ENCODE assay signal across 8 cellular contexts in genomic region chr15:81410318-81410753, GRCh38. TPM values are rescaled to one million over a fixed set of nuclear protein-coding genes. Genes with fewer than 3 reads are reported as not detected.
DNase-seq lines count a peak whose midpoint lies in the region; ATAC-seq and TF ChIP-seq lines count a peak whose summit lies in the region.

No MANE protein-coding gene starts in this region.

- WGBS in ovary, 3 donors, result 0 to 4% (median 1%) methylated on average over 4 of the region's 4 CpGs

- no peak overlapping the region for H3K4me3 ChIP-seq in CD4-positive, alpha-beta memory T cell (ENCODE audit: low read length in 2 of 2)
- no peak overlapping the region for H3K4me3 ChIP-seq in GM23338
- no peak overlapping the region for H3K4me3 ChIP-seq in ovary

- CTCF ChIA-PET in CD4-positive, alpha-beta memory T cell (lab: Charles Lee; ENCODE audit: partially characterized antibody), result interaction anchor here (0.8 to 5.4 kb wide), 16 partner anchors 9 to 786 kb away, joined by 3 to 50 read pairs (median 4); no protein-coding TSS in a partner anchor
- CTCF ChIA-PET in activated CD8-positive, alpha-beta T cell treated with anti-CD3 and anti-CD28 coated beads, Interleukin-2, amount 10 ng/mL, durations not matched to agents 7 days and 5 days (lab: Charles Lee), result interaction anchor here (0.7 to 2.4 kb wide), 14 partner anchors 10 to 698 kb away, joined by 3 to 21 read pairs (median 5); no protein-coding TSS in a partner anchor

- peak overlapping the region in 1 of 7 donors; percentile 65 for H3K27ac Mint-ChIP-seq in CD4-positive, alpha-beta memory T cell
- no peak overlapping the region for H3K27ac Mint-ChIP-seq in GM23338
- no peak overlapping the region for H3K27ac Mint-ChIP-seq in activated CD8-positive, alpha-beta T cell treated with anti-CD3 and anti-CD28 coated beads, Interleukin-2, amount 10 ng/mL, durations not matched to agents 7 days and 5 days

- DNase-seq in CD4-positive, alpha-beta memory T cell, result peak; percentile 38 to 61 (median 53)
- DNase-seq in GM23338 (ENCODE audit: low spot score) (peak; percentile 90), NCI-H2196 (lab: John Stamatoyannopoulos, UW; ENCODE audit: unreplicated experiment) (peak; percentile 59), glomerular endothelial cell (ENCODE audit: extremely low read depth, low read depth, low spot score) (peak; percentile 41), ovary (peak in 4 of 5 donors; percentile 21 to 64 (median 34))
- DNase-seq in activated CD8-positive, alpha-beta T cell treated with anti-CD3 and anti-CD28 coated beads, Interleukin-2, amount 10 ng/mL, durations not matched to agents 7 days and 5 days, result peak; percentile 49

- peaks cover 0 to 13% (median 11%) of the 10 kb centered on the region in 4 donors for H3K4me1 Mint-ChIP-seq in CD4-positive, alpha-beta memory T cell
- peaks cover 4% of the 10 kb centered on the region for H3K4me1 Mint-ChIP-seq in GM23338
- peaks cover 9% of the 10 kb centered on the region for H3K4me1 Mint-ChIP-seq in activated CD8-positive, alpha-beta T cell treated with anti-CD3 and anti-CD28 coated beads, Interleukin-2, amount 10 ng/mL, durations not matched to agents 7 days and 5 days (ENCODE audit: low read depth)

- H3K4me2 ChIP-seq in GM23338, result no peak overlapping the region

- POLR2A ChIA-PET in CD4-positive, alpha-beta memory T cell (lab: Charles Lee; ENCODE audit: partially characterized antibody), result no interaction called here
- POLR2A ChIA-PET in activated CD8-positive, alpha-beta T cell treated with anti-CD3 and anti-CD28 coated beads, Interleukin-2, amount 10 ng/mL, durations not matched to agents 7 days and 5 days (lab: Charles Lee), result no interaction called here

- H2AFZ ChIP-seq in GM23338, result no peak overlapping the region

- no peak for TF ChIP-seq POLR2A in ovary (IDR thresholded peaks at IDR 0.05)
- TF ChIP-seq POLR2A in GM18505 (IDR thresholded peaks at IDR 0.05; ENCODE audit: borderline replicate concordance, extremely low read depth, insufficient read depth, insufficient read length), result no peak

- H3K27me3 Mint-ChIP-seq in CD4-positive, alpha-beta memory T cell, result peaks cover 10 to 24% of the 10 kb centered on the region in 2 donors
- peaks cover 2% of the 10 kb centered on the region for H3K27me3 Mint-ChIP-seq in GM23338 (ENCODE audit: insufficient read depth, low read depth, poor library complexity)
- peaks cover 16% of the 10 kb centered on the region for H3K27me3 Mint-ChIP-seq in activated CD8-positive, alpha-beta T cell treated with anti-CD3 and anti-CD28 coated beads, Interleukin-2, amount 10 ng/mL, durations not matched to agents 7 days and 5 days (ENCODE audit: low read depth)

- H3K36me3 ChIP-seq in CD4-positive, alpha-beta memory T cell (ENCODE audit: insufficient read depth, low read length), result no peaks in the 10 kb centered on the region
- H3K36me3 ChIP-seq in GM23338 (ENCODE audit: insufficient read depth) (no peaks in the 10 kb centered on the region), ovary (no peaks in the 10 kb centered on the region)

- peak; percentile 95 for ATAC-seq in GM23338
- peak; percentile 65 for ATAC-seq in activated CD8-positive, alpha-beta T cell treated with anti-CD3 and anti-CD28 coated beads, Interleukin-2, amount 10 ng/mL, durations not matched to agents 7 days and 5 days
- no peak for ATAC-seq in GM18505 (IDR thresholded peaks at IDR 0.05; ENCODE audit: unreplicated experiment)
- no peak for ATAC-seq in GM19467 (IDR thresholded peaks at IDR 0.05; ENCODE audit: unreplicated experiment)

- H3K79me2 ChIP-seq in GM23338 (replicated peaks; ENCODE audit: insufficient read depth), result no peaks in the 10 kb centered on the region

- intact Hi-C loops in CD4-positive, alpha-beta memory T cell (cut with micrococcal nuclease), result no loop called here
- intact Hi-C loops in ovary (cut with DNase I), result no loop called here

- H3F3A ChIP-seq in GM23338 (replicated peaks; ENCODE audit: low read depth), result no peaks in the 10 kb centered on the region

- H3K27me3 ChIP-seq in CD4-positive, alpha-beta memory T cell (ENCODE audit: insufficient read depth, low read length), result peaks cover 5% of the 10 kb centered on the region
- H3K27me3 ChIP-seq in GM23338 (ENCODE audit: insufficient read depth) (no peaks in the 10 kb centered on the region), ovary (no peaks in the 10 kb centered on the region)

- no peaks in the 10 kb centered on the region for H4K20me1 ChIP-seq in GM23338 (replicated peaks; ENCODE audit: insufficient read depth)

- no peak for TF ChIP-seq EP300 in ovary (IDR thresholded peaks at IDR 0.05)

- peaks cover 8% of the 10 kb centered on the region for H3K4me1 ChIP-seq in CD4-positive, alpha-beta memory T cell (ENCODE audit: insufficient read depth, low read length)
- H3K4me1 ChIP-seq in GM23338 (ENCODE audit: insufficient read depth) (no peaks in the 10 kb centered on the region), ovary (ENCODE audit: insufficient read depth) (no peaks in the 10 kb centered on the region)

- H3K9me3 Mint-ChIP-seq in CD4-positive, alpha-beta memory T cell, result peaks cover 0 to 2% (median 0%) of the 10 kb centered on the region in 8 donors
- H3K9me3 Mint-ChIP-seq in GM23338, result no peaks in the 10 kb centered on the region
- no peaks in the 10 kb centered on the region for H3K9me3 Mint-ChIP-seq in activated CD8-positive, alpha-beta T cell treated with anti-CD3 and anti-CD28 coated beads, Interleukin-2, amount 10 ng/mL, durations not matched to agents 7 days and 5 days (ENCODE audit: insufficient read depth)

- no peak overlapping the region for H3K27ac ChIP-seq in CD4-positive, alpha-beta memory T cell (ENCODE audit: low read depth, low read length)
- no peak overlapping the region for H3K27ac ChIP-seq in GM23338 (ENCODE audit: low read depth)
- no peak overlapping the region for H3K27ac ChIP-seq in ovary

- peak; percentile 75 to 77 for TF ChIP-seq CTCF in GM23338 (conservative IDR thresholded peaks at IDR 0.05; ENCODE audit: low read depth in 2 of 2)
- peak in 2 of 3 donors; percentile 19 to 24 for TF ChIP-seq CTCF in ovary (IDR thresholded peaks at IDR 0.05)

- H3K9me3 ChIP-seq in CD4-positive, alpha-beta memory T cell (ENCODE audit: control insufficient read depth in 1 of 2, low read length in 2 of 2), result no peaks in the 10 kb centered on the region
- no peaks in the 10 kb centered on the region for H3K9me3 ChIP-seq in ovary

- no peaks in the 10 kb centered on the region for H3K36me3 Mint-ChIP-seq in CD4-positive, alpha-beta memory T cell
- no peaks in the 10 kb centered on the region for H3K36me3 Mint-ChIP-seq in GM23338 (ENCODE audit: low read depth)
- no peaks in the 10 kb centered on the region for H3K36me3 Mint-ChIP-seq in activated CD8-positive, alpha-beta T cell treated with anti-CD3 and anti-CD28 coated beads, Interleukin-2, amount 10 ng/mL, durations not matched to agents 7 days and 5 days (ENCODE audit: low read depth)

- peak overlapping the region in 1 of 8 donors; percentile 6 for H3K4me3 Mint-ChIP-seq in CD4-positive, alpha-beta memory T cell
- H3K4me3 Mint-ChIP-seq in GM23338, result no peak overlapping the region
- H3K4me3 Mint-ChIP-seq in activated CD8-positive, alpha-beta T cell treated with anti-CD3 and anti-CD28 coated beads, Interleukin-2, amount 10 ng/mL, durations not matched to agents 7 days and 5 days, result no peak overlapping the region

- no peaks in the 10 kb centered on the region for H3K9me2 ChIP-seq in GM23338 (ENCODE audit: insufficient read depth)

TF ChIP-seq in GM23338, 12 proteins besides CTCF, POLR2A, EP300 and RAD21 (continues in another document):
- TF ChIP-seq CREB1 (CRISPR knock-in tag; IDR thresholded peaks at IDR 0.05; ENCODE audit: low read depth) (0 out of 2 replicates have a peak, but pooled peaks have one; percentile 17), ETS1 (IDR thresholded peaks at IDR 0.05) (no peak), EZH2phosphoT487 (IDR thresholded peaks at IDR 0.05; ENCODE audit: unreplicated experiment) (no peak), EZH2 (IDR thresholded peaks at IDR 0.05; ENCODE audit: low read depth, unreplicated experiment) (no peak)

RNA-seq across cellular contexts. Expression of gene TMC3, which starts 36.3 kb away (rescaled TPM):
- total RNA-seq in CD4-positive, alpha-beta memory T cell, result not detected
- polyA plus RNA-seq in CD4-positive, alpha-beta memory T cell, result under 1 TPM in 1 of 2 donors, not detected in 1; 0.05 TPM
- not detected in 2 replicates for total RNA-seq in GM23338 (2014; rRNA removed; shearing (Covaris generic))
- 0.07 and 0.10 TPM in 2 replicates for polyA plus RNA-seq in GM23338 (2016; fragmentation: Nextera tagmentation; extraction: Ambion mirVana)
- total RNA-seq in activated CD8-positive, alpha-beta T cell treated with anti-CD3 and anti-CD28 coated beads, Interleukin-2, amount 10 ng/mL, durations not matched to agents 7 days and 5 days, result not detected
- not detected in 2 replicates for total RNA-seq in glomerular endothelial cell
- total RNA-seq in ovary, result under 1 TPM in 2 of 7 donors, not detected in 5; 0.05 to 0.23 TPM
- polyA plus RNA-seq in ovary, result not detected

Comparison
In these comparisons a context has a peak if more than half of its experiments do, and no peak if none do; other contexts are left out.
1. DNase-seq: peak in every context shown above with its lines; median percentile 90 in GM23338; 59 in NCI-H2196; 53 in CD4-positive, alpha-beta memory T cell; 49 in activated CD8-positive, alpha-beta T cell treated with anti-CD3 and anti-CD28 coated beads, Interleukin-2, amount 10 ng/mL, durations not matched to agents 7 days and 5 days; 41 in glomerular endothelial cell; 34 in ovary.
2. ATAC-seq: peak in GM23338 (single experiment) and activated CD8-positive, alpha-beta T cell treated with anti-CD3 and anti-CD28 coated beads, Interleukin-2, amount 10 ng/mL, durations not matched to agents 7 days and 5 days (single experiment); none in GM18505 (single experiment) and GM19467 (single experiment).